Comparison of ENCODE assay signal across 12 cellular contexts in the genomic region with DNA sequence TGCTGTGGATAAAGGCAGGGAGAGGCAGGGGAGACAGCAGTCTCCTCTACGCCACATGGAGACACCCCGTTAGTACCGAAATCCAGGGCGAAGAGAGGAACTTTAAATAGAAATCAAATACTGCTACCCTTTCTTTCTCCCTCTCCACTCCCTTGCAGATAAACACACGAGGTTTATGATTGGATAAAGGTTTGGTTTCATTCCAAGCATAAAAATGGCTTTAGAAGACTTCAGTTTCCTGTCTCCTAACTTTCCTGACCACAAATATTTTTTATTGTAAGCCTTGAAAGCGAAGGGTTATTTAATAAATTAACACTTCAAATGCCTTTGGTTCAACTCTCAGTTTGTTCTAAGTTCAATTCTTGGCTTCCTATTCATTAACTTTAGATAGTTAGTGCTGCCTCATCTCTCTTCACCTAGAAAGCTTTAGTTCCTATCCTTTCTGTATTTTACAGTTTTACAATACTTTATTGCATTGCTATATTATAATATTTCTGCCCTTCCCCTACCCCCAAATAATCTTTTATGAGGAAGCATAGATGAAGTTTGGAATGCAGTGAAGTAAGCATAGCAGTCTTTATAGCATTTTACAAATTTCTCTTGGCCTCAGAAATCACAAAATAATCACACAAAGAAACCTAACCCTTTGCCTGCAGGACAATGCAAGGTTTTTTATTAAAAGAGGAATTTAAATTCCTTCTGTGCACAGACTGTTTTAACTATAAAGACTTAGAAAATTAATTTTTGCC. TPM values are rescaled to one million over a fixed set of nuclear protein-coding genes. Genes with fewer than 3 reads are reported as not detected.
A peak's percentile ranks its signal among the peaks of the same experiment; 100 is the strongest.
DNase-seq lines count a peak whose midpoint lies in the region; TF ChIP-seq lines count a peak whose summit lies in the region.
"Had no signal": no experiment of that assay in that cellular context is flagged by ENCODE, and none has a peak within 500 bp of the region (broad histone marks: within the 10 kb centered on the region; RNA-seq: fewer than 3 reads in every experiment).

No MANE protein-coding gene starts in this region.

- peaks cover 17% of the 10 kb centered on the region for H3K4me1 ChIP-seq in skeletal muscle satellite cell (ENCODE audit: control insufficient read depth, insufficient read depth, low read length)
- H3K4me1 ChIP-seq: parathyroid adenoma had no signal

- no peaks in the 10 kb centered on the region for H3K27me3 ChIP-seq in skeletal muscle satellite cell (ENCODE audit: control insufficient read depth, insufficient read depth, low read length)

- H3K4me3 ChIP-seq in foreskin fibroblast (ENCODE audit: low read depth in 1 of 2, low read length in 2 of 2) (no peak overlapping the region), skeletal muscle satellite cell (ENCODE audit: low read length) (no peak overlapping the region)

- H3K36me3 ChIP-seq in skeletal muscle satellite cell (ENCODE audit: insufficient read depth, low read length): no peaks in the 10 kb centered on the region

- H3K27ac ChIP-seq in substantia nigra (ENCODE audit: low read depth, low read length, poor library complexity, severe bottlenecking): no peak overlapping the region
- H3K27ac ChIP-seq: parathyroid adenoma had no signal

- peak overlapping the region; percentile 20 for H3K9ac ChIP-seq in skeletal muscle satellite cell (ENCODE audit: low read depth, low read length)
- H3K9ac ChIP-seq: parathyroid adenoma had no signal

- no peak for TF ChIP-seq CTCF in foreskin fibroblast (IDR thresholded peaks at IDR 0.05; ENCODE audit: low read depth, low read length)

- no peaks in the 10 kb centered on the region for H3K9me3 ChIP-seq in skeletal muscle satellite cell (replicated peaks; ENCODE audit: low read length)

- DNase-seq in GM04504 (ENCODE audit: low read depth) (peak; percentile 23), UCSD-AML1 (lab: John Stamatoyannopoulos, UW; ENCODE audit: unreplicated experiment) (peak; percentile 8), foreskin fibroblast (peak; percentile 8 to 51), substantia nigra (lab: John Stamatoyannopoulos, UW) (no peak), SKM-1 (lab: John Stamatoyannopoulos, UW; ENCODE audit: unreplicated experiment) (no peak), COR-L47 (lab: John Stamatoyannopoulos, UW) (no peak), hypothalamus (lab: John Stamatoyannopoulos, UW) (no peak)
- DNase-seq: activated B cell treated with CpG ODN at 0.5 μM for 24 hours, cortex of kidney, NCI-H1694 had no signal

- peak overlapping the region; percentile 30 for H3K4me2 ChIP-seq in skeletal muscle satellite cell (ENCODE audit: low read length)

RNA-seq across cellular contexts. Expression of a gene that starts 31.6 kb away (rescaled TPM):
- 22.3 and 30.4 TPM in 2 replicates for total RNA-seq in skeletal muscle satellite cell (2012; rRNA removed)

Comparison
In these comparisons a context has a peak if more than half of its experiments do, and no peak if none do; other contexts are left out.
1. DNase-seq: peak in GM04504 (single experiment), UCSD-AML1 (single experiment) and foreskin fibroblast (2 of 2); none in substantia nigra (0 of 49), SKM-1 (single experiment), COR-L47 (single experiment) and hypothalamus (0 of 51).